ENCODE assay signal across 18 cellular contexts in the genomic region with DNA sequence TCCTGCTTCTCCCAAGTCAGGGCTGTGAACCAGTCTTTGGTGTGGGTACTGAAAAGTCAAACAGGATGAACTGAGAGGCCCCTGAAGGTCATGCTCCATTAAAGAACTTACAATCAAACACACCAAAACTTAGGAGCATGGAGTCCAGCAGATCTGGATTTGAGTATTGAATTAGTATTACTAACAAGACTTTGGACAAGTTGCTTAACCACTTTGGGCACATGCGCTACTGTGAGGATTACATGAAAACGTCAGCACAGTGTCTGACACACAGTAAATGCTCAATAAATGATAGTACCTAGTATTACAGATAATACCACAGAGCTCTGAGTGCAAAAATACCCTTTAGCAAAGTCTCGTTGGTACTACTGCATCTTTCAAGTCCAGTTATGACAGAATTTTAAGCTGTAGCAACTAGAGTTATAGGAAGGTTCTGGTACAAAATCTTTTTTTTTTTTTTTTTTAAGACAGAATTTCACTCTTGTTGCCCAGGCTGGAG. TPM values are rescaled to one million over a fixed set of nuclear protein-coding genes. Genes with fewer than 3 reads are reported as not detected.
DNase-seq lines count a peak whose midpoint lies in the region; ATAC-seq and TF ChIP-seq lines count a peak whose summit lies in the region.
"Had no signal": no experiment of that assay in that cellular context is flagged by ENCODE, and none has a peak within 500 bp of the region (broad histone marks: within the 10 kb centered on the region; RNA-seq: fewer than 3 reads in every experiment).

No MANE protein-coding gene starts in this region.

- H3K27ac Mint-ChIP-seq in activated naive CD4-positive, alpha-beta T cell treated with anti-CD3 and anti-CD28 coated beads, Interleukin-2, amount 50 U/mL, for 24 hours = peak overlapping the region; percentile 51
- no peak overlapping the region for H3K27ac Mint-ChIP-seq in activated T-cell treated with anti-CD3 and anti-CD28 coated beads, Interleukin-2, amount 50 U/mL, for 72 hours
- H3K27ac Mint-ChIP-seq: B cell had no signal

- TF ChIP-seq CTCF in HEK293 (tag by site-specific recombination; IDR thresholded peaks at IDR 0.05) (no peak), right lobe of liver (IDR thresholded peaks at IDR 0.05) (no peak)

- DNase-seq in activated naive CD4-positive, alpha-beta T cell (lab: John Stamatoyannopoulos, UW) = no peak
- no peak for DNase-seq in right lobe of liver
- DNase-seq in activated T-cell treated with anti-CD3 and anti-CD28 coated beads, Interleukin-2, amount 50 U/mL, for 72 hours = no peak
- DNase-seq: AML-193; Caco-2; Calu3; CD4-positive, alpha-beta T cell; CD8-positive, alpha-beta T cell; DMS79 treated with DMSO at 0.1 percent for 48 hours; GF-D8 had no signal

- H3K4me1 ChIP-seq in HEK293 (ENCODE audit: control insufficient read depth, insufficient read depth, low read length) = no peaks in the 10 kb centered on the region
- peaks cover 0 to 7% (median 0%) of the 10 kb centered on the region in 4 donors for H3K4me1 ChIP-seq in right lobe of liver
- H3K4me1 ChIP-seq: A549; BLaER1 treated with 17β-estradiol and CSF1 and Interleukin-3, amounts not matched to agents 10 nM and 100 nM; Caco-2 had no signal

- no peaks in the 10 kb centered on the region for H3K9me3 Mint-ChIP-seq in activated naive CD4-positive, alpha-beta T cell treated with anti-CD3 and anti-CD28 coated beads, Interleukin-2, amount 50 U/mL, for 24 hours
- no peaks in the 10 kb centered on the region for H3K9me3 Mint-ChIP-seq in activated T-cell treated with anti-CD3 and anti-CD28 coated beads, Interleukin-2, amount 50 U/mL, for 72 hours
- H3K9me3 Mint-ChIP-seq: CD4-positive, alpha-beta T cell; CD8-positive, alpha-beta T cell had no signal

- H3K9me3 ChIP-seq in HEK293 (ENCODE audit: control insufficient read depth, insufficient read depth, low read depth, low read length) (no peaks in the 10 kb centered on the region), right lobe of liver (no peaks in the 10 kb centered on the region)
- H3K9me3 ChIP-seq: A549; BLaER1 treated with 17β-estradiol and CSF1 and Interleukin-3, amounts not matched to agents 10 nM and 100 nM; Caco-2 had no signal

- peaks cover 7% of the 10 kb centered on the region for H3K36me3 Mint-ChIP-seq in activated naive CD4-positive, alpha-beta T cell treated with anti-CD3 and anti-CD28 coated beads, Interleukin-2, amount 50 U/mL, for 24 hours
- peaks cover 15 to 45% of the 10 kb centered on the region in 2 donors for H3K36me3 Mint-ChIP-seq in activated T-cell treated with anti-CD3 and anti-CD28 coated beads, Interleukin-2, amount 50 U/mL, for 72 hours (ENCODE audit: insufficient read depth in 2 of 2)

- CTCF ChIA-PET in HEK293 (lab: Yijun Ruan, JAX) = no interaction called here

- no peak overlapping the region for H3K27ac ChIP-seq in HEK293 (ENCODE audit: extremely low read depth, low read depth, low read length)
- H3K27ac ChIP-seq in right lobe of liver = no peak overlapping the region
- H3K27ac ChIP-seq: 22Rv1; A549; BLaER1 treated with 17β-estradiol and CSF1 and Interleukin-3, amounts not matched to agents 10 nM and 100 nM; C4-2B had no signal

- peak; percentile 57 to 88 (median 74) for ATAC-seq in right lobe of liver
- no peak for ATAC-seq in activated T-cell treated with anti-CD3 and anti-CD28 coated beads, Interleukin-2, amount 50 U/mL, for 72 hours (replicated peaks in 1 of 2)
- ATAC-seq: A549 had no signal

- POLR2A ChIA-PET in HEK293 (lab: Yijun Ruan, JAX) = interaction anchor here (1.1 kb wide), 1 partner anchor 23 kb away, joined by 3 read pairs; the partner anchor contains the start of gene TIMELESS

- WGBS in right lobe of liver (ENCODE audit: insufficient coverage, low coverage, low lambda C conversion rate, missing lambda C conversion rate) = 20% methylated on average over 3 of the region's 3 CpGs

- H3K4me3 Mint-ChIP-seq in activated naive CD4-positive, alpha-beta T cell treated with anti-CD3 and anti-CD28 coated beads, Interleukin-2, amount 50 U/mL, for 24 hours = no peak overlapping the region
- no peak overlapping the region for H3K4me3 Mint-ChIP-seq in activated T-cell treated with anti-CD3 and anti-CD28 coated beads, Interleukin-2, amount 50 U/mL, for 72 hours
- H3K4me3 Mint-ChIP-seq: B cell; CD8-positive, alpha-beta T cell had no signal

- H3K27me3 Mint-ChIP-seq in activated naive CD4-positive, alpha-beta T cell treated with anti-CD3 and anti-CD28 coated beads, Interleukin-2, amount 50 U/mL, for 24 hours = no peaks in the 10 kb centered on the region
- no peaks in the 10 kb centered on the region for H3K27me3 Mint-ChIP-seq in activated T-cell treated with anti-CD3 and anti-CD28 coated beads, Interleukin-2, amount 50 U/mL, for 72 hours (ENCODE audit: low read depth)
- H3K27me3 Mint-ChIP-seq: B cell; CD4-positive, alpha-beta T cell had no signal

- H3K36me3 ChIP-seq in HEK293 (ENCODE audit: control insufficient read depth in 2 of 2, insufficient read depth in 1 of 2, low read length in 2 of 2) (peaks cover 43 to 89% of the 10 kb centered on the region in 2 experiments), right lobe of liver (peaks cover 0 to 6% (median 2%) of the 10 kb centered on the region in 4 donors)

- TF ChIP-seq POLR2A in right lobe of liver (IDR thresholded peaks at IDR 0.05) = no peak

- H3K4me3 ChIP-seq in HEK293 (ENCODE audit: low read depth, low read length) (no peak overlapping the region), right lobe of liver (no peak overlapping the region)
- H3K4me3 ChIP-seq: A549; BLaER1 treated with 17β-estradiol and CSF1 and Interleukin-3, amounts not matched to agents 10 nM and 100 nM had no signal

- peaks cover 15% of the 10 kb centered on the region for H3K4me1 Mint-ChIP-seq in activated naive CD4-positive, alpha-beta T cell treated with anti-CD3 and anti-CD28 coated beads, Interleukin-2, amount 50 U/mL, for 24 hours
- H3K4me1 Mint-ChIP-seq in activated T-cell treated with anti-CD3 and anti-CD28 coated beads, Interleukin-2, amount 50 U/mL, for 72 hours (ENCODE audit: low read depth) = peaks cover 7% of the 10 kb centered on the region
- H3K4me1 Mint-ChIP-seq: B cell had no signal

- no peaks in the 10 kb centered on the region for H3K27me3 ChIP-seq in right lobe of liver
- H3K27me3 ChIP-seq: BLaER1 treated with 17β-estradiol and CSF1 and Interleukin-3, amounts not matched to agents 10 nM and 100 nM had no signal

- intact Hi-C loops in right lobe of liver (cut with DNase I) = no loop called here

TF ChIP-seq in HEK293, 187 proteins besides CTCF, POLR2A, EP300 and RAD21:
- no peak for TF ChIP-seq KLF9 (tag by site-specific recombination; IDR thresholded peaks at IDR 0.05; ENCODE audit: low read depth)
- peak; percentile 95 for TF ChIP-seq ZNF664 (tag by site-specific recombination; IDR thresholded peaks at IDR 0.05)

RNA-seq across cellular contexts. Expression of gene TIMELESS, which starts 23.2 kb away (rescaled TPM):
- total RNA-seq in right lobe of liver = 10 to 100 TPM in 2 of 6 experiments, 1 to 10 TPM in 4; 8.0 to 10.8 (median 9.1) TPM
- total RNA-seq in activated T-cell treated with anti-CD3 and anti-CD28 coated beads, Interleukin-2, amount 50 U/mL, for 72 hours = 10 to 100 TPM; 44.1 to 61.6 TPM

RNA-seq across cellular contexts. Expression of gene MIP, which starts 28.5 kb away (rescaled TPM):
- under 1 TPM in 5 of 6 experiments, not detected in 1; 0.42 to 0.91 (median 0.76) TPM for total RNA-seq in right lobe of liver
- total RNA-seq in activated T-cell treated with anti-CD3 and anti-CD28 coated beads, Interleukin-2, amount 50 U/mL, for 72 hours = not detected
- total RNA-seq: A172; B cell; Caco-2; Calu3; CD4-positive, alpha-beta T cell; CD8-positive, alpha-beta T cell had no signal

RNA-seq across cellular contexts. Expression of gene SPRYD4, which starts 42.4 kb away (rescaled TPM):
- 10 to 100 TPM in 1 of 6 experiments, 1 to 10 TPM in 5; 4.7 to 11.1 (median 7.8) TPM for total RNA-seq in right lobe of liver
- total RNA-seq in activated T-cell treated with anti-CD3 and anti-CD28 coated beads, Interleukin-2, amount 50 U/mL, for 72 hours = 1 to 10 TPM; 3.8 to 4.4 TPM

Comparison
In these comparisons a context has a peak if more than half of its experiments do, and no peak if none do; other contexts are left out.
1. ATAC-seq: peak in right lobe of liver (4 of 4); none in activated T-cell treated with anti-CD3 and anti-CD28 coated beads, Interleukin-2, amount 50 U/mL, for 72 hours (0 of 2).